In genomic region chr22:17436382-17436951, GRCh38 we compare ENCODE assay signal across 10 cellular contexts.
DNase-seq lines count a peak whose midpoint lies in the region; ATAC-seq and TF ChIP-seq lines count a peak whose summit lies in the region.
"Had no signal": no experiment of that assay in that cellular context is flagged by ENCODE, and none has a peak within 500 bp of the region (broad histone marks: within the 10 kb centered on the region; RNA-seq: fewer than 3 reads in every experiment).

No MANE protein-coding gene starts in this region.

- DNase-seq in GM12865 (ENCODE audit: low read depth) (peak; percentile 42), caudate nucleus (lab: John Stamatoyannopoulos, UW) (peak in 11 of 61 donors; percentile 8 to 71 (median 48)), mesothelial cell of epicardium (ENCODE audit: low spot score in 2 of 2, unreplicated experiment in 2 of 2) (no peak), foreskin fibroblast (no peak), retina (no peak), NCI-H748 (lab: John Stamatoyannopoulos, UW; ENCODE audit: unreplicated experiment) (no peak)
- no peak for DNase-seq in activated CD8-positive, alpha-beta memory T cell treated with anti-CD3 and anti-CD28 coated beads for 24 hours
- DNase-seq: colonic mucosa, NCI-H1436 treated with DMSO at 0.1 percent for 48 hours had no signal

- H3K27ac ChIP-seq in caudate nucleus (ENCODE audit: low read depth, low read length) = peak overlapping the region; percentile 86
- H3K27ac ChIP-seq: colonic mucosa had no signal

- H3K9me3 Mint-ChIP-seq in mesothelial cell of epicardium = no peaks in the 10 kb centered on the region

- TF ChIP-seq CTCF in GM12865 (IDR thresholded peaks at IDR 0.05; ENCODE audit: insufficient read depth, low read depth, low read length, missing control alignments) (no peak), mesothelial cell of epicardium (IDR thresholded peaks at IDR 0.05; ENCODE audit: unreplicated experiment) (no peak), foreskin fibroblast (IDR thresholded peaks at IDR 0.05; ENCODE audit: low read depth, low read length) (no peak)

- H3K27ac Mint-ChIP-seq in mesothelial cell of epicardium = peak overlapping the region; percentile 83

- no peaks in the 10 kb centered on the region for H3K36me3 Mint-ChIP-seq in mesothelial cell of epicardium

- H3K27me3 Mint-ChIP-seq in mesothelial cell of epicardium (ENCODE audit: low read depth) = no peaks in the 10 kb centered on the region

- H3K4me3 Mint-ChIP-seq in mesothelial cell of epicardium = peak overlapping the region; percentile 39

- ATAC-seq in HG03432 (IDR thresholded peaks at IDR 0.05; ENCODE audit: unreplicated experiment) = peak; percentile 74

- H3K4me3 ChIP-seq in GM12865 (ENCODE audit: low read depth, low read length) (no peak overlapping the region), foreskin fibroblast (ENCODE audit: low read depth in 1 of 2, low read length in 2 of 2) (no peak overlapping the region)
- H3K4me3 ChIP-seq: colonic mucosa had no signal

- peaks cover 37% of the 10 kb centered on the region for H3K4me1 Mint-ChIP-seq in mesothelial cell of epicardium
